18 cellular contexts compared by ENCODE assay signal in genomic region chr1:93082313-93082712, GRCh38. TPM values are rescaled to one million over a fixed set of nuclear protein-coding genes. Genes with fewer than 3 reads are reported as not detected.
A peak's percentile ranks its signal among the peaks of the same experiment; 100 is the strongest.
DNase-seq lines count a peak whose midpoint lies in the region; ATAC-seq and TF ChIP-seq lines count a peak whose summit lies in the region.
"Had no signal": no experiment of that assay in that cellular context is flagged by ENCODE, and none has a peak within 500 bp of the region (broad histone marks: within the 10 kb centered on the region; RNA-seq: fewer than 3 reads in every experiment).

No MANE protein-coding gene starts in this region.

- H3F3A ChIP-seq in SU-DHL-6 (ENCODE audit: insufficient read depth) (peaks cover 20% of the 10 kb centered on the region), smooth muscle cell (ENCODE audit: low read depth) (peaks cover 10% of the 10 kb centered on the region)

- no peaks in the 10 kb centered on the region for H3K9me3 ChIP-seq in breast epithelium
- no peaks in the 10 kb centered on the region for H3K9me3 ChIP-seq in SU-DHL-6 (ENCODE audit: insufficient read depth, low read length)
- H3K9me3 ChIP-seq in iPS-18a (ENCODE audit: control insufficient read depth, low read depth, low read length), result peaks cover 6% of the 10 kb centered on the region
- no peaks in the 10 kb centered on the region for H3K9me3 ChIP-seq in smooth muscle cell (replicated peaks; ENCODE audit: low read depth)
- H3K9me3 ChIP-seq: sigmoid colon had no signal

- H3K27ac Mint-ChIP-seq in MCF 10A (ENCODE audit: low read depth, unreplicated experiment), result peak overlapping the region; percentile 95

- H3K27me3 Mint-ChIP-seq in MCF 10A (ENCODE audit: insufficient read depth, unreplicated experiment), result no peaks in the 10 kb centered on the region

- ATAC-seq in HG02759 (IDR thresholded peaks at IDR 0.05; ENCODE audit: unreplicated experiment), result no peak
- ATAC-seq: left cardiac atrium had no signal

- H3K27me3 ChIP-seq in breast epithelium (no peaks in the 10 kb centered on the region), SU-DHL-6 (ENCODE audit: low read length) (no peaks in the 10 kb centered on the region), iPS-18a (ENCODE audit: control insufficient read depth, insufficient read depth, low read length) (no peaks in the 10 kb centered on the region), smooth muscle cell (ENCODE audit: low read depth) (no peaks in the 10 kb centered on the region)
- H3K27me3 ChIP-seq: cardiac muscle cell, sigmoid colon had no signal

- peak overlapping the region; percentile 96 for H3K4me2 ChIP-seq in SU-DHL-6 (ENCODE audit: low read depth, low read length, poor library complexity, severe bottlenecking)
- peak overlapping the region; percentile 86 for H3K4me2 ChIP-seq in smooth muscle cell

- no peaks in the 10 kb centered on the region for H3K36me3 ChIP-seq in breast epithelium
- peaks cover 46% of the 10 kb centered on the region for H3K36me3 ChIP-seq in SU-DHL-6 (ENCODE audit: low read length)
- peaks cover 17% of the 10 kb centered on the region for H3K36me3 ChIP-seq in iPS-18a (ENCODE audit: control insufficient read depth, low read depth, low read length)
- peaks cover 19% of the 10 kb centered on the region for H3K36me3 ChIP-seq in smooth muscle cell (ENCODE audit: low read depth)

- CTCF ChIA-PET in MCF 10A (lab: Yijun Ruan, JAX), result interaction anchor here (0.7 kb wide), 1 partner anchor 9 kb away, joined by 3 read pairs; no protein-coding TSS in a partner anchor

- H3K79me2 ChIP-seq in SU-DHL-6 (ENCODE audit: insufficient read depth, low read length) (peaks cover 83% of the 10 kb centered on the region), smooth muscle cell (ENCODE audit: low read depth) (peaks cover 80% of the 10 kb centered on the region)

- peaks cover 12% of the 10 kb centered on the region for H3K4me1 Mint-ChIP-seq in MCF 10A (ENCODE audit: insufficient read depth, unreplicated experiment)

- no peak for TF ChIP-seq POLR2A in breast epithelium (IDR thresholded peaks at IDR 0.05)

- H3K4me3 ChIP-seq in breast epithelium (no peak overlapping the region), SU-DHL-6 (ENCODE audit: insufficient read depth, low read length, poor library complexity, severe bottlenecking) (no peak overlapping the region), iPS-18a (ENCODE audit: low read length) (peak overlapping the region; percentile 100), smooth muscle cell (peak overlapping the region; percentile 99)
- H3K4me3 ChIP-seq: sigmoid colon had no signal

- no peak overlapping the region for H3K9ac ChIP-seq in SU-DHL-6 (ENCODE audit: low read length)
- H3K9ac ChIP-seq in iPS-18a (ENCODE audit: low read length), result no peak overlapping the region
- no peak overlapping the region for H3K9ac ChIP-seq in smooth muscle cell (ENCODE audit: low read depth)

- BruUV-seq in MCF 10A (replicated peaks; lab: Mats Ljungman, UMichigan), result no TSS peak

- WGBS in smooth muscle cell (ENCODE audit: low lambda C conversion rate), result 91% methylated on average over 3 of the region's 3 CpGs

- H3K4me1 ChIP-seq in breast epithelium (no peaks in the 10 kb centered on the region), iPS-18a (ENCODE audit: control insufficient read depth, low read depth, low read length) (peaks cover 11% of the 10 kb centered on the region), smooth muscle cell (ENCODE audit: low read depth) (peaks cover 22% of the 10 kb centered on the region)

- peaks cover 30% of the 10 kb centered on the region for H3K36me3 Mint-ChIP-seq in MCF 10A (ENCODE audit: insufficient read depth, unreplicated experiment)

- POLR2A ChIA-PET in MCF 10A (lab: Yijun Ruan, JAX), result no interaction called here

- no peak overlapping the region for H2AFZ ChIP-seq in SU-DHL-6 (ENCODE audit: low read depth, low read length, severe bottlenecking)
- H2AFZ ChIP-seq in smooth muscle cell (ENCODE audit: low read depth), result no peak overlapping the region

- no peak overlapping the region for H3K4me3 Mint-ChIP-seq in MCF 10A (ENCODE audit: unreplicated experiment)

- intact Hi-C loops in MCF 10A (cut with micrococcal nuclease), result loop anchor here (5.0 kb wide), 1 partner anchor 265 kb away; the partner anchor contains the start of gene DR1
- intact Hi-C loops in breast epithelium (cut with DNase I; ENCODE audit: low total_unique reads), result no loop called here

- TF ChIP-seq CTCF in MCF 10A (IDR thresholded peaks at IDR 0.05; ENCODE audit: unreplicated experiment) (no peak), breast epithelium (IDR thresholded peaks at IDR 0.05) (no peak), SU-DHL-6 (IDR thresholded peaks at IDR 0.05; ENCODE audit: insufficient read depth, low read length, poor library complexity, severe bottlenecking) (no peak), smooth muscle cell (IDR thresholded peaks at IDR 0.05; ENCODE audit: borderline replicate concordance, insufficient read depth, poor library complexity, severe bottlenecking) (no peak)

- H3K27ac ChIP-seq in breast epithelium, result no peak overlapping the region
- H3K27ac ChIP-seq in SU-DHL-6 (ENCODE audit: low read depth, low read length), result no peak overlapping the region; the same call in 1 of the 2 replicates
- H3K27ac ChIP-seq in iPS-18a (ENCODE audit: low read length), result no peak overlapping the region
- peak overlapping the region; percentile 93 for H3K27ac ChIP-seq in smooth muscle cell (ENCODE audit: low read depth)
- H3K27ac ChIP-seq: cardiac muscle cell, sigmoid colon had no signal

- no peaks in the 10 kb centered on the region for H3K9me3 Mint-ChIP-seq in MCF 10A (ENCODE audit: unreplicated experiment)

- H4K20me1 ChIP-seq in SU-DHL-6 (ENCODE audit: low read depth, low read length) (peaks cover 47% of the 10 kb centered on the region), smooth muscle cell (ENCODE audit: low read depth) (peaks cover 66% of the 10 kb centered on the region)

- DNase-seq in MCF 10A (ENCODE audit: unreplicated experiment) (no peak), breast epithelium (ENCODE audit: low spot score in 2 of 2) (no peak), smooth muscle cell (lab: John Stamatoyannopoulos, UW; ENCODE audit: unreplicated experiment) (no peak), NCI-H2196 (lab: John Stamatoyannopoulos, UW; ENCODE audit: unreplicated experiment) (no peak), D341Med (ENCODE audit: low spot score) (no peak)
- DNase-seq: activated CD4-positive, alpha-beta T cell treated with anti-CD3 and anti-CD28 coated beads for 1 hour; hippocampal formation; left cardiac atrium; NCI-H2029 treated with DMSO at 0.1 percent for 48 hours; NCI-H510A; occipital lobe; SHP77; sigmoid colon; substantia nigra had no signal

- H3K9me2 ChIP-seq in SU-DHL-6 (replicated peaks; ENCODE audit: insufficient read depth, low read length), result no peaks in the 10 kb centered on the region

RNA-seq across cellular contexts. Expression of gene MTF2, which starts 3.2 kb away (rescaled TPM):
- total RNA-seq in MCF 10A (2022) (17.0 and 20.0 TPM in 2 replicates), breast epithelium (10 to 100 TPM; 11.0 to 37.9 (median 32.1) TPM), smooth muscle cell (41.2 and 41.7 TPM in 2 replicates)
- 43.1 and 54.1 TPM in 2 replicates for polyA plus RNA-seq in smooth muscle cell

Comparison
In these comparisons a context has a peak if more than half of its experiments do, and no peak if none do; other contexts are left out.
1. H3K4me3 ChIP-seq: peak in iPS-18a (single experiment) and smooth muscle cell (single experiment); none in breast epithelium (0 of 3) and SU-DHL-6 (single experiment).